In genomic region chr17:4144411-4144747, GRCh38 we compare ENCODE assay signal across 8 cellular contexts. TPM values are rescaled to one million over a fixed set of nuclear protein-coding genes. Genes with fewer than 3 reads are reported as not detected.
A peak's percentile ranks its signal among the peaks of the same experiment; 100 is the strongest.
DNase-seq lines count a peak whose midpoint lies in the region; ATAC-seq, FAIRE-seq and TF ChIP-seq lines count a peak whose summit lies in the region.

No MANE protein-coding gene starts in this region.

- H3K4me3 Mint-ChIP-seq in IgD-negative memory B cell: peak overlapping the region; percentile 96 to 100 (median 98)

- H3K36me3 ChIP-seq in muscle layer of colon (ENCODE audit: insufficient read depth, low read length): no peaks in the 10 kb centered on the region

- DNase-seq in A549 (ENCODE audit: low read depth in 1 of 2, low spot score in 1 of 2) (no peak), caudate nucleus (lab: John Stamatoyannopoulos, UW) (no peak), COLO829 (ENCODE audit: low spot score) (no peak), NCI-H1436 (lab: John Stamatoyannopoulos, UW) (no peak), erythroblast (lab: John Stamatoyannopoulos, UW) (no peak)

- CTCF ChIA-PET in A549 (lab: Yijun Ruan, JAX): interaction anchor here (0.6 to 5.0 kb wide), 3 partner anchors 11 to 178 kb away, joined by 3 to 36 read pairs (median 15); no protein-coding TSS in a partner anchor

- H3K4me1 ChIP-seq in A549 (peaks cover 27% of the 10 kb centered on the region), muscle layer of colon (ENCODE audit: insufficient read depth, low read length) (peaks cover 27% of the 10 kb centered on the region)

- 79% methylated on average over 3 of the region's 3 CpGs for WGBS in A549 (ENCODE audit: missing lambda C conversion rate)

- H3K27ac Mint-ChIP-seq in IgD-negative memory B cell: peak overlapping the region; percentile 98 to 100 (median 99)

- TF ChIP-seq POLR2A in A549 (IDR thresholded peaks at IDR 0.05; ENCODE audit: low read length): no peak
- TF ChIP-seq POLR2A in erythroblast (IDR thresholded peaks at IDR 0.05; ENCODE audit: low read length): no peak

- TF ChIP-seq EP300 in A549 (IDR thresholded peaks at IDR 0.05): no peak

- no peaks in the 10 kb centered on the region for H3K9me3 Mint-ChIP-seq in IgD-negative memory B cell

- H3K27ac ChIP-seq in A549 (peak overlapping the region; percentile 97 to 99), caudate nucleus (ENCODE audit: low read depth, low read length) (peak overlapping the region; percentile 96), muscle layer of colon (ENCODE audit: low read depth, low read length) (peak overlapping the region; percentile 83)

- TF ChIP-seq CTCF in A549 (IDR thresholded peaks at IDR 0.05): no peak

- POLR2A ChIA-PET in A549 (lab: Yijun Ruan, JAX): interaction anchor here (0.6 to 4.1 kb wide), 13 partner anchors 10 to 230 kb away, joined by 3 to 54 read pairs (median 6); partner anchors contain the start of gene UBE2G1

- peak overlapping the region; percentile 99 for H3K9ac ChIP-seq in muscle layer of colon (ENCODE audit: low read length)

- H3K27me3 ChIP-seq in muscle layer of colon (ENCODE audit: control insufficient read depth in 1 of 2, insufficient read depth in 2 of 2, low read length in 2 of 2): no peaks in the 10 kb centered on the region

- ATAC-seq in A549 (no peak), GM18870 (IDR thresholded peaks at IDR 0.05; ENCODE audit: unreplicated experiment) (no peak)

- H3K9me3 ChIP-seq in A549 (no peaks in the 10 kb centered on the region), muscle layer of colon (ENCODE audit: low read length) (no peaks in the 10 kb centered on the region)

- peak overlapping the region; percentile 97 for H3K4me2 ChIP-seq in A549

- FAIRE-seq in A549 (lab: Jason Lieb, UNC): peak; percentile 63

- peak overlapping the region; percentile 91 for H3K4me3 ChIP-seq in A549
- peak overlapping the region; percentile 67 to 83 for H3K4me3 ChIP-seq in muscle layer of colon (ENCODE audit: low read depth in 1 of 2, low read length in 2 of 2)

- no peaks in the 10 kb centered on the region for H3K27me3 Mint-ChIP-seq in IgD-negative memory B cell

- H3K4me1 Mint-ChIP-seq in IgD-negative memory B cell: peaks cover 20 to 29% (median 29%) of the 10 kb centered on the region in 3 donors

- H3K36me3 Mint-ChIP-seq in IgD-negative memory B cell: no peaks in the 10 kb centered on the region

- TF ChIP-seq RAD21 in A549 (conservative IDR thresholded peaks at IDR 0.05 in 1 of 2, IDR thresholded peaks at IDR 0.05 in 1 of 2): no peak

TF ChIP-seq in A549, 52 proteins besides CTCF, POLR2A, EP300 and RAD21:
- TF ChIP-seq MAFK (IDR thresholded peaks at IDR 0.05; ENCODE audit: partially characterized antibody) (no peak), FOSL2 (IDR thresholded peaks at IDR 0.05) (no peak), FOSL2 (CRISPR knock-in tag; IDR thresholded peaks at IDR 0.05) (peak; percentile 34), MAX (IDR thresholded peaks at IDR 0.05) (no peak), CBX8 (IDR thresholded peaks at IDR 0.05) (no peak), EHF (CRISPR knock-in tag; IDR thresholded peaks at IDR 0.05) (no peak), NPAS2 (CRISPR knock-in tag; IDR thresholded peaks at IDR 0.05; ENCODE audit: borderline replicate concordance) (no peak), EHMT2 (IDR thresholded peaks at IDR 0.05; ENCODE audit: low read depth) (no peak)

RNA-seq across cellular contexts. Expression of gene CYB5D2, which starts 1.4 kb away (rescaled TPM):
- 19.4 and 21.2 TPM in 2 replicates for polyA plus RNA-seq in A549 (2011; rRNA removed)
- polyA plus RNA-seq in A549 (2012; cell fraction: cytosol; rRNA removed): 19.2 and 21.9 TPM in 2 replicates
- polyA plus RNA-seq in A549 (2012; cell fraction: nucleus; rRNA removed): 12.0 and 17.9 TPM in 2 replicates
- polyA plus RNA-seq in A549 (2017; fragmentation: RNase III; extraction: RNeasy Plus Mini Kit Qiagen cat#74134 plus additional on column Dnase treatment): 15.7 to 22.0 TPM (median 19.4 TPM) in 3 replicates
- 18.9 and 21.3 TPM in 2 replicates for polyA minus RNA-seq in A549 (2011; rRNA and poly(A)+ RNA removed)
- 14.1 TPM for polyA plus RNA-seq in IgD-negative memory B cell

RNA-seq across cellular contexts. Expression of gene ZZEF1, which starts 1.5 kb away (rescaled TPM):
- polyA plus RNA-seq in A549 (2011; rRNA removed) (22.2 and 36.1 TPM in 2 replicates), A549 (2017; fragmentation: RNase III; extraction: RNeasy Plus Mini Kit Qiagen cat#74134 plus additional on column Dnase treatment) (10.6 to 13.6 TPM (median 11.7 TPM) in 3 replicates), IgD-negative memory B cell (5.2 TPM)
- polyA plus RNA-seq in A549 (2012; cell fraction: cytosol; rRNA removed): 8.6 and 10.8 TPM in 2 replicates
- polyA plus RNA-seq in A549 (2012; cell fraction: nucleus; rRNA removed): 26.5 and 32.1 TPM in 2 replicates
- polyA minus RNA-seq in A549 (2011; rRNA and poly(A)+ RNA removed): 121 and 132 TPM in 2 replicates
